Comparison of ENCODE assay signal across 11 cellular contexts in genomic region chr1:116553386-116554115, GRCh38. TPM values are rescaled to one million over a fixed set of nuclear protein-coding genes. Genes with fewer than 3 reads are reported as not detected.
DNase-seq lines count a peak whose midpoint lies in the region; ATAC-seq and TF ChIP-seq lines count a peak whose summit lies in the region.
"Had no signal": no experiment of that assay in that cellular context is flagged by ENCODE, and none has a peak within 500 bp of the region (broad histone marks: within the 10 kb centered on the region; RNA-seq: fewer than 3 reads in every experiment).

No MANE protein-coding gene starts in this region.

- H3K27ac ChIP-seq in skin epidermis: peak overlapping the region in 11 of 21 experiments; percentile 32 to 80 (median 61)
- H3K27ac ChIP-seq: pancreas had no signal

- POLR2A ChIA-PET in activated CD8-positive, alpha-beta T cell treated with anti-CD3 and anti-CD28 coated beads for 36 hours (lab: Charles Lee): interaction anchor here (0.8 kb wide), 1 partner anchor 184 kb away, joined by 4 read pairs; no protein-coding TSS in a partner anchor
- POLR2A ChIA-PET in activated CD8-positive, alpha-beta T cell treated with anti-CD3 and anti-CD28 coated beads, Interleukin-2, amount 10 ng/mL, durations not matched to agents 7 days and 5 days (lab: Charles Lee): no interaction called here

- H3K27ac Mint-ChIP-seq in activated CD8-positive, alpha-beta T cell treated with anti-CD3 and anti-CD28 coated beads for 36 hours: peak overlapping the region; percentile 21
- no peak overlapping the region for H3K27ac Mint-ChIP-seq in activated CD8-positive, alpha-beta T cell treated with anti-CD3 and anti-CD28 coated beads, Interleukin-2, amount 10 ng/mL, durations not matched to agents 7 days and 5 days
- H3K27ac Mint-ChIP-seq in effector memory CD8-positive, alpha-beta T cell: peak overlapping the region; percentile 72 to 87

- peaks cover 10% of the 10 kb centered on the region for H3K36me3 Mint-ChIP-seq in activated CD8-positive, alpha-beta T cell treated with anti-CD3 and anti-CD28 coated beads for 36 hours (ENCODE audit: low read depth)
- peaks cover 32% of the 10 kb centered on the region for H3K36me3 Mint-ChIP-seq in activated CD8-positive, alpha-beta T cell treated with anti-CD3 and anti-CD28 coated beads, Interleukin-2, amount 10 ng/mL, durations not matched to agents 7 days and 5 days (ENCODE audit: low read depth)
- H3K36me3 Mint-ChIP-seq in effector memory CD8-positive, alpha-beta T cell (ENCODE audit: insufficient read depth): no peaks in the 10 kb centered on the region

- H3K36me3 ChIP-seq in MG63: no peaks in the 10 kb centered on the region
- H3K36me3 ChIP-seq: pancreas had no signal

- H3K4me3 Mint-ChIP-seq in activated CD8-positive, alpha-beta T cell treated with anti-CD3 and anti-CD28 coated beads for 36 hours: no peak overlapping the region
- H3K4me3 Mint-ChIP-seq in activated CD8-positive, alpha-beta T cell treated with anti-CD3 and anti-CD28 coated beads, Interleukin-2, amount 10 ng/mL, durations not matched to agents 7 days and 5 days: no peak overlapping the region
- peak overlapping the region in 1 of 2 donors; percentile 37 for H3K4me3 Mint-ChIP-seq in effector memory CD8-positive, alpha-beta T cell

- no peaks in the 10 kb centered on the region for H3K9me3 ChIP-seq in MG63
- H3K9me3 ChIP-seq: pancreas had no signal

- no peak for DNase-seq in activated CD8-positive, alpha-beta T cell treated with anti-CD3 and anti-CD28 coated beads for 36 hours
- no peak for DNase-seq in activated CD8-positive, alpha-beta T cell treated with anti-CD3 and anti-CD28 coated beads, Interleukin-2, amount 10 ng/mL, durations not matched to agents 7 days and 5 days
- DNase-seq in MG63 (peak; percentile 21), hippocampal formation (lab: John Stamatoyannopoulos, UW) (no peak), germinal center (ENCODE audit: low spot score) (no peak)
- no peak for DNase-seq in effector memory CD8-positive, alpha-beta T cell
- DNase-seq: effector CD4-positive, alpha-beta T cell; pancreas had no signal

- no peak for ATAC-seq in activated CD8-positive, alpha-beta T cell treated with anti-CD3 and anti-CD28 coated beads for 36 hours
- no peak for ATAC-seq in activated CD8-positive, alpha-beta T cell treated with anti-CD3 and anti-CD28 coated beads, Interleukin-2, amount 10 ng/mL, durations not matched to agents 7 days and 5 days
- no peak for ATAC-seq in effector memory CD8-positive, alpha-beta T cell (replicated peaks)
- ATAC-seq in GM18861 (IDR thresholded peaks at IDR 0.05; ENCODE audit: unreplicated experiment): no peak
- ATAC-seq: pancreas had no signal

- TF ChIP-seq CTCF in activated CD8-positive, alpha-beta T cell treated with anti-CD3 and anti-CD28 coated beads for 36 hours (IDR thresholded peaks at IDR 0.05): no peak

- H3K27me3 ChIP-seq in MG63: no peaks in the 10 kb centered on the region
- H3K27me3 ChIP-seq: pancreas had no signal

- H3K27me3 Mint-ChIP-seq in activated CD8-positive, alpha-beta T cell treated with anti-CD3 and anti-CD28 coated beads for 36 hours: no peaks in the 10 kb centered on the region
- H3K27me3 Mint-ChIP-seq in activated CD8-positive, alpha-beta T cell treated with anti-CD3 and anti-CD28 coated beads, Interleukin-2, amount 10 ng/mL, durations not matched to agents 7 days and 5 days (ENCODE audit: low read depth): no peaks in the 10 kb centered on the region
- no peaks in the 10 kb centered on the region for H3K27me3 Mint-ChIP-seq in effector memory CD8-positive, alpha-beta T cell

- H3K4me1 Mint-ChIP-seq in activated CD8-positive, alpha-beta T cell treated with anti-CD3 and anti-CD28 coated beads for 36 hours (ENCODE audit: low read depth): peaks cover 50% of the 10 kb centered on the region
- peaks cover 53% of the 10 kb centered on the region for H3K4me1 Mint-ChIP-seq in activated CD8-positive, alpha-beta T cell treated with anti-CD3 and anti-CD28 coated beads, Interleukin-2, amount 10 ng/mL, durations not matched to agents 7 days and 5 days (ENCODE audit: low read depth)
- H3K4me1 Mint-ChIP-seq in effector memory CD8-positive, alpha-beta T cell (ENCODE audit: low read depth in 2 of 2): peaks cover 53 to 79% of the 10 kb centered on the region in 2 donors

- H3K9me3 Mint-ChIP-seq in activated CD8-positive, alpha-beta T cell treated with anti-CD3 and anti-CD28 coated beads for 36 hours: no peaks in the 10 kb centered on the region
- peaks cover 4% of the 10 kb centered on the region for H3K9me3 Mint-ChIP-seq in activated CD8-positive, alpha-beta T cell treated with anti-CD3 and anti-CD28 coated beads, Interleukin-2, amount 10 ng/mL, durations not matched to agents 7 days and 5 days (ENCODE audit: insufficient read depth)
- H3K9me3 Mint-ChIP-seq in effector memory CD8-positive, alpha-beta T cell: no peaks in the 10 kb centered on the region

- intact Hi-C loops in activated CD8-positive, alpha-beta T cell treated with anti-CD3 and anti-CD28 coated beads for 36 hours (cut with micrococcal nuclease): no loop called here

- H3K4me3 ChIP-seq in MG63 (no peak overlapping the region), skin epidermis (no peak overlapping the region)
- H3K4me3 ChIP-seq: lung, pancreas had no signal

- CTCF ChIA-PET in activated CD8-positive, alpha-beta T cell treated with anti-CD3 and anti-CD28 coated beads for 36 hours (lab: Charles Lee): interaction anchor here (1.2 to 1.3 kb wide), 2 partner anchors 10 to 13 kb away, joined by 3 read pairs; no protein-coding TSS in a partner anchor
- CTCF ChIA-PET in activated CD8-positive, alpha-beta T cell treated with anti-CD3 and anti-CD28 coated beads, Interleukin-2, amount 10 ng/mL, durations not matched to agents 7 days and 5 days (lab: Charles Lee): no interaction called here

RNA-seq across cellular contexts. Expression of gene CD58, which starts 17.3 kb away (rescaled TPM):
- total RNA-seq in activated CD8-positive, alpha-beta T cell treated with anti-CD3 and anti-CD28 coated beads for 36 hours: 10 to 100 TPM; 11.1 to 12.7 TPM
- 10 to 100 TPM; 23.9 to 24.7 TPM for total RNA-seq in activated CD8-positive, alpha-beta T cell treated with anti-CD3 and anti-CD28 coated beads, Interleukin-2, amount 10 ng/mL, durations not matched to agents 7 days and 5 days
- 21.9 and 53.0 TPM in 2 replicates for total RNA-seq in MG63 (2014; rRNA removed; shearing (Covaris generic); ENCODE audit: low replicate concordance)
